In the genomic region with DNA sequence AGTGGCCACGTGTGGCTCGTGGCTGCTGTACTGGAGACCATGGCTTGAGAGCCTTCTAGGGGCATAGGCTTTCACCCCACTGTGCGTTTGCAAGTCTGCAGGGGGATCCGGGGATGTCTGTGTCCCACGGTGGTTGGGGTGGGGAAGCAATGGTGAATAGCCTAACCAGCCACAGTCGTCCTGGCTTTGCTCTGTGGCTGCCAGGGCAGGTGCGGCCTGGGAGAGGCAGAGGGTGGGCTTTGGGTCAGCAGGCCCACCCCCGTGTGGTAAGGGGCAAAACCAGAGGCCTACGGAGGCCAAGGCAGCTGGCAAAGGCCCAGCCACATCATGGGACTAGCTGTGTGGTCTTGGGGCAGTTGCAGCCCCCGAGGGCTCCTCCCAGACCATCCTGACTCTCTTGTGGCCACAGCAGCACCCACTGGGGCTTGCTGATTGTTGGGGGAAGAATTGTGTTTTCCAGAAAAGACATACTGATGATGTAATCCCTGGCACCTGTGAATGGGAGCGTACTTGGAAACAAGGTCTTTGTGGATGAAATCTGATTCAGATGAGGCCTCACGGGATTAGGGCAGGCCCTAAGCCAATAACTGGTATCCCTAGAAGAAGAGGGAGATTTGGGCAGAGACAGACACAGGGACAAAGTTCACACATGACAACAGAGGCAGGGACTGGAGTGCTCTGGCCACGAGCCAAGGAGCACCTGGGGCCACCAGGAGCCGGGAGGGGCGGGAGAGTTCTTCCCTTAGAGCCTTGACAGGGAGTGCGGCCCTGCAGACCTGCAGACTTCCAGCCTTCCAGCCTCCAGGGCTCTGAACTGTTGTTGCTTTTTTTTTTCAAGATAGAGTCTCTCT, we compare ENCODE assay signal across 27 cellular contexts. TPM values are rescaled to one million over a fixed set of nuclear protein-coding genes. Genes with fewer than 3 reads are reported as not detected.
DNase-seq lines count a peak whose midpoint lies in the region; ATAC-seq and TF ChIP-seq lines count a peak whose summit lies in the region.
"Had no signal": no experiment of that assay in that cellular context is flagged by ENCODE, and none has a peak within 500 bp of the region (broad histone marks: within the 10 kb centered on the region; RNA-seq: fewer than 3 reads in every experiment).

No MANE protein-coding gene starts in this region.

- in situ Hi-C loops in HAP-1 (cut with MboI; ENCODE audit: low sequenced_read_pairs), result loop anchor here (10.0 to 25.0 kb wide), 2 partner anchors 121 to 358 kb away; no protein-coding TSS in a partner anchor

- peaks cover 48% of the 10 kb centered on the region for H3K4me1 ChIP-seq in NT2/D1 (ENCODE audit: insufficient read depth, insufficient read length)
- peaks cover 37% of the 10 kb centered on the region for H3K4me1 ChIP-seq in vagina
- H3K4me1 ChIP-seq in HAP-1, result no peaks in the 10 kb centered on the region

- TF ChIP-seq POLR2A in vagina (IDR thresholded peaks at IDR 0.05), result no peak

- intact Hi-C loops in left colon (cut with DNase I, micrococcal nuclease) (loop anchor here in 1 of 2 donors (10.0 kb wide), 1 partner anchor 131 kb away; no protein-coding TSS in a partner anchor), vagina (cut with DNase I) (loop anchor here (2.0 kb wide), 1 partner anchor 127 kb away; no protein-coding TSS in a partner anchor)

- peaks cover 59% of the 10 kb centered on the region for H3K36me3 ChIP-seq in NT2/D1 (ENCODE audit: insufficient read depth, insufficient read length, low read length)
- H3K36me3 ChIP-seq in vagina, result no peaks in the 10 kb centered on the region
- H3K36me3 ChIP-seq in HAP-1 (replicated peaks), result no peaks in the 10 kb centered on the region
- H3K36me3 ChIP-seq: left lung, thyroid gland had no signal

- ATAC-seq in left colon, result peak; percentile 77
- ATAC-seq: activated CD8-positive, alpha-beta T cell treated with anti-CD3 and anti-CD28 coated beads for 36 hours; stimulated activated naive CD8-positive, alpha-beta T cell treated with anti-CD3 and anti-CD28 coated beads, Interleukin-15, amount 100 ng/mL, for 72 hours had no signal

- H3K9me3 ChIP-seq in NT2/D1 (ENCODE audit: insufficient read depth, low read length) (no peaks in the 10 kb centered on the region), vagina (no peaks in the 10 kb centered on the region), HAP-1 (no peaks in the 10 kb centered on the region)
- H3K9me3 ChIP-seq: left lung, thyroid gland had no signal

- DNase-seq in NCI-H82 (lab: John Stamatoyannopoulos, UW) (peak; percentile 57), NCI-H82 treated with DMSO at 0.1 percent for 48 hours (lab: John Stamatoyannopoulos, UW; ENCODE audit: unreplicated experiment) (no peak), NT2/D1 (ENCODE audit: low read depth, low spot score) (no peak), left colon (peak in 1 of 2 donors; percentile 48), vagina (ENCODE audit: extremely low spot score in 2 of 2) (no peak), C1 segment of cervical spinal cord (lab: John Stamatoyannopoulos, UW) (no peak), HAP-1 (ENCODE audit: low spot score in 2 of 2) (no peak), DMS114 treated with DMSO at 0.1 percent for 48 hours (lab: John Stamatoyannopoulos, UW; ENCODE audit: unreplicated experiment) (no peak)
- DNase-seq: activated CD4-positive, CD25-positive, alpha-beta regulatory T cell treated with anti-CD3 and anti-CD28 coated beads, Interleukin-2, amount 50 U/mL, for 72 hours; activated CD8-positive, alpha-beta T cell treated with anti-CD3 and anti-CD28 coated beads for 36 hours; activated effector memory CD4-positive, alpha-beta T cell treated with anti-CD3 and anti-CD28 coated beads, Interleukin-2, amount 50 U/mL, for 16 hours; activated T-cell treated with anti-CD3 and anti-CD28 coated beads for 4 hours; DND-41; effector CD8-positive, alpha-beta T cell; erythroblast; foreskin melanocyte; midbrain; NCI-H1048; NCI-H187; NCI-H446; nephron progenitor cell; stimulated activated CD4-positive, alpha-beta T cell treated with anti-CD3 and anti-CD28 coated beads, Interleukin-15, amount 100 ng/mL, for 24 hours; stimulated activated naive CD8-positive, alpha-beta T cell treated with anti-CD3 and anti-CD28 coated beads, Interleukin-15, amount 100 ng/mL, for 72 hours had no signal

- peak overlapping the region; percentile 67 for H3K27ac ChIP-seq in vagina
- H3K27ac ChIP-seq: left lung, thyroid gland had no signal

- H3K9ac ChIP-seq in NT2/D1 (ENCODE audit: insufficient read length, low read depth), result peak overlapping the region; percentile 36

- no peak overlapping the region for H3K4me3 ChIP-seq in NT2/D1 (ENCODE audit: insufficient read length, low read depth)
- H3K4me3 ChIP-seq in vagina, result no peak overlapping the region
- H3K4me3 ChIP-seq in HAP-1, result no peak overlapping the region
- H3K4me3 ChIP-seq: left lung, thyroid gland had no signal

- no peak for TF ChIP-seq CTCF in vagina (IDR thresholded peaks at IDR 0.05)

- no peaks in the 10 kb centered on the region for H3K27me3 ChIP-seq in NT2/D1 (ENCODE audit: insufficient read depth, insufficient read length)
- no peaks in the 10 kb centered on the region for H3K27me3 ChIP-seq in vagina
- peaks cover 59% of the 10 kb centered on the region for H3K27me3 ChIP-seq in HAP-1 (ENCODE audit: low read depth)
- H3K27me3 ChIP-seq: thyroid gland had no signal

RNA-seq across cellular contexts. Expression of gene CPZ, which starts 2.9 kb away (rescaled TPM):
- 1 to 10 TPM; 1.0 to 2.9 TPM for total RNA-seq in left colon
- total RNA-seq in vagina, result 26.3 TPM
- total RNA-seq: activated CD8-positive, alpha-beta T cell treated with anti-CD3 and anti-CD28 coated beads for 36 hours; SK-MEL-5; T-helper 1 cell treated with Interleukin-12 subunit alpha and Interleukin-12 subunit beta and Interleukin-4 antibody, amounts not matched to agents 30 ng/mL and 1 ng/mL, for 36 hours had no signal

RNA-seq across cellular contexts. Expression of gene GPR78, which starts 15.3 kb away (rescaled TPM):
- total RNA-seq in left colon, result under 1 TPM in 1 of 2 donors, not detected in 1; 0.14 TPM
- total RNA-seq in vagina, result 23.1 TPM
- total RNA-seq: activated CD8-positive, alpha-beta T cell treated with anti-CD3 and anti-CD28 coated beads for 36 hours; SK-MEL-5; T-helper 1 cell treated with Interleukin-12 subunit alpha and Interleukin-12 subunit beta and Interleukin-4 antibody, amounts not matched to agents 30 ng/mL and 1 ng/mL, for 36 hours; thyroid gland had no signal

Comparison
In these comparisons a context has a peak if more than half of its experiments do, and no peak if none do; other contexts are left out.
1. RNA of gene GPR78, which starts 15.3 kb away (total RNA-seq): 23.1 TPM in vagina (single experiment); 0.14 TPM in left colon; every median in the first group is over 10 times any median in the second.